19 cellular contexts compared by ENCODE assay signal in genomic region chr7:111958431-111958830, GRCh38.
"Had no signal": no experiment of that assay in that cellular context is flagged by ENCODE, and none has a peak within 500 bp of the region (broad histone marks: within the 10 kb centered on the region; RNA-seq: fewer than 3 reads in every experiment).

No MANE protein-coding gene starts in this region.

- H3K9me3 ChIP-seq: breast epithelium, colonic mucosa, spleen, vagina had no signal

- H3K27me3 Mint-ChIP-seq: activated CD4-positive, alpha-beta T cell treated with anti-CD3 and anti-CD28 coated beads for 36 hours; memory B cell; type B pancreatic cell had no signal

- DNase-seq: activated CD4-positive, alpha-beta T cell treated with anti-CD3 and anti-CD28 coated beads for 36 hours; activated CD4-positive, CD25-positive, alpha-beta regulatory T cell; activated CD8-positive, alpha-beta memory T cell treated with anti-CD3 and anti-CD28 coated beads, Interleukin-2, amount 10 ng/mL, durations not matched to agents 7 days and 5 days; activated CD8-positive, alpha-beta T cell treated with anti-CD3 and anti-CD28 coated beads, Interleukin-2, amount 10 ng/mL, durations not matched to agents 7 days and 5 days; activated naive CD4-positive, alpha-beta T cell; activated T-cell treated with anti-CD3 and anti-CD28 coated beads, Interleukin-2, amount 50 U/mL, for 72 hours; colonic mucosa; effector memory CD4-positive, alpha-beta T cell; foreskin fibroblast; left cardiac atrium; natural killer cell; spleen; stimulated activated naive CD4-positive, alpha-beta T cell treated with Interleukin-2 at 50 U/mL for 16 hours had no signal

- H3K27me3 ChIP-seq: breast epithelium, colonic mucosa, spleen, vagina had no signal

- H3K4me1 Mint-ChIP-seq: activated CD4-positive, alpha-beta T cell treated with anti-CD3 and anti-CD28 coated beads for 36 hours; activated CD8-positive, alpha-beta memory T cell treated with anti-CD3 and anti-CD28 coated beads, Interleukin-2, amount 10 ng/mL, durations not matched to agents 7 days and 5 days; memory B cell; natural killer cell had no signal

- H3K9me3 Mint-ChIP-seq: activated naive CD4-positive, alpha-beta T cell treated with anti-CD3 and anti-CD28 coated beads, Interleukin-2, amount 50 U/mL, for 72 hours; activated T-cell treated with anti-CD3 and anti-CD28 coated beads, Interleukin-2, amount 50 U/mL, for 72 hours; memory B cell; type B pancreatic cell had no signal

- H3K27ac ChIP-seq: breast epithelium, colonic mucosa, spleen, vagina had no signal

- H3K36me3 ChIP-seq: breast epithelium, colonic mucosa, spleen, vagina had no signal

- ATAC-seq: activated CD4-positive, alpha-beta T cell treated with anti-CD3 and anti-CD28 coated beads for 36 hours; activated CD8-positive, alpha-beta memory T cell treated with anti-CD3 and anti-CD28 coated beads, Interleukin-2, amount 10 ng/mL, durations not matched to agents 7 days and 5 days; activated CD8-positive, alpha-beta T cell treated with anti-CD3 and anti-CD28 coated beads, Interleukin-2, amount 10 ng/mL, durations not matched to agents 7 days and 5 days; activated naive CD4-positive, alpha-beta T cell treated with anti-CD3 and anti-CD28 coated beads, Interleukin-2, amount 50 U/mL, for 72 hours; activated T-cell treated with anti-CD3 and anti-CD28 coated beads, Interleukin-2, amount 50 U/mL, for 72 hours; esophagus mucosa; left cardiac atrium; natural killer cell had no signal

- H3K4me3 Mint-ChIP-seq: activated CD4-positive, alpha-beta T cell treated with anti-CD3 and anti-CD28 coated beads for 36 hours; activated CD8-positive, alpha-beta memory T cell treated with anti-CD3 and anti-CD28 coated beads, Interleukin-2, amount 10 ng/mL, durations not matched to agents 7 days and 5 days; activated CD8-positive, alpha-beta T cell treated with anti-CD3 and anti-CD28 coated beads, Interleukin-2, amount 10 ng/mL, durations not matched to agents 7 days and 5 days; activated T-cell treated with anti-CD3 and anti-CD28 coated beads, Interleukin-2, amount 50 U/mL, for 72 hours; memory B cell; natural killer cell; type B pancreatic cell had no signal

- H3K4me1 ChIP-seq: breast epithelium, colonic mucosa had no signal

- H3K27ac Mint-ChIP-seq: activated CD4-positive, alpha-beta T cell treated with anti-CD3 and anti-CD28 coated beads for 36 hours; activated CD8-positive, alpha-beta memory T cell treated with anti-CD3 and anti-CD28 coated beads, Interleukin-2, amount 10 ng/mL, durations not matched to agents 7 days and 5 days; activated CD8-positive, alpha-beta T cell treated with anti-CD3 and anti-CD28 coated beads, Interleukin-2, amount 10 ng/mL, durations not matched to agents 7 days and 5 days; activated naive CD4-positive, alpha-beta T cell treated with anti-CD3 and anti-CD28 coated beads, Interleukin-2, amount 50 U/mL, for 72 hours; activated T-cell treated with anti-CD3 and anti-CD28 coated beads, Interleukin-2, amount 50 U/mL, for 72 hours; memory B cell; natural killer cell; type B pancreatic cell had no signal

- H3K4me3 ChIP-seq: breast epithelium, colonic mucosa, spleen, vagina had no signal

- H3K36me3 Mint-ChIP-seq: activated CD8-positive, alpha-beta memory T cell treated with anti-CD3 and anti-CD28 coated beads, Interleukin-2, amount 10 ng/mL, durations not matched to agents 7 days and 5 days; activated naive CD4-positive, alpha-beta T cell treated with anti-CD3 and anti-CD28 coated beads, Interleukin-2, amount 50 U/mL, for 72 hours; memory B cell; natural killer cell had no signal
